In the genomic region with DNA sequence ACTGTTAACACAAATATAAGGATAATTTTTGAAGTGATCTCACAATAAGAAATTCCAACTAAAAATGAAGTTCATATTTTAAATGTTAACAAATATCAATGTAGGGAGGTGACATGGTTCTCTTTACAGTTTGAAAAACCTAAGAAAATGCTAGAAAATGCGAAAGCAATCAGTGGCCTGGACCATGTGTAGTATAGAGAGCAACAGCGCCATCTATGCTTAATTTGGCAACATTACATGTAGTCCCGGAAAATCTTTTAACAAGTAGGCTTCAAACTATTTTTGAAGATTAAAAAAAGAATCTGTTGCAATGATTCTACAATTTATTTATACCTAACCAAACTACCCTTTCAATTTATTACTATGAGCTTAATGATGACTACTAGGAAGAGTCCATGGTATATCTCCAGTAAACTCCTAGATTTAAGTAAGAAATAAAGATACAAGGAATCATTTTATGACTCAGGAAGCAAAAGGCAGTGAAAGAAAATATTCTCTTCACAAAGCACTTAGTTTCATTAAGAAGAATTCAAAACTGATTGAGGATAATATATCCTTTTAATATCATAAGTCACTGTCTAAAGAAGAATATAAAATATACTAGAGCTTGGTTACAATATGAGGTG, we compare ENCODE assay signal across 8 cellular contexts. TPM values are rescaled to one million over a fixed set of nuclear protein-coding genes. Genes with fewer than 3 reads are reported as not detected.
DNase-seq lines count a peak whose midpoint lies in the region; ATAC-seq, FAIRE-seq and TF ChIP-seq lines count a peak whose summit lies in the region.

No MANE protein-coding gene starts in this region.

- intact Hi-C loops in CD14-positive monocyte (cut with micrococcal nuclease), result loop anchor here (2.0 to 10.0 kb wide), 6 partner anchors 45 to 955 kb away; no protein-coding TSS in a partner anchor
- intact Hi-C loops in mammary epithelial cell (cut with micrococcal nuclease), result loop anchor here (1.0 to 5.0 kb wide), 4 partner anchors 170 to 957 kb away; partner anchors contain the start of gene HDAC4

- H3K79me2 ChIP-seq in mammary epithelial cell (ENCODE audit: insufficient read depth, low read length) (peaks cover 3% of the 10 kb centered on the region), keratinocyte (ENCODE audit: control insufficient read depth, insufficient read depth, low read length) (no peaks in the 10 kb centered on the region)

- TF ChIP-seq CTCF in CD14-positive monocyte (IDR thresholded peaks at IDR 0.05), result peak; percentile 85
- TF ChIP-seq CTCF in mammary epithelial cell (conservative IDR thresholded peaks at IDR 0.05 in 1 of 2, IDR thresholded peaks at IDR 0.05 in 1 of 2; ENCODE audit: extremely low read depth in 1 of 2, insufficient read depth in 1 of 2, low read depth in 1 of 2, low read length in 2 of 2), result peak; percentile 72 to 74
- peak in 2 of 3 experiments; percentile 62 to 65 for TF ChIP-seq CTCF in keratinocyte (optimal IDR thresholded peaks at IDR 0.05 in 1 of 3, IDR thresholded peaks at IDR 0.05 in 1 of 3, conservative IDR thresholded peaks at IDR 0.05 in 1 of 3; ENCODE audit: extremely low read depth in 1 of 3, insufficient read depth in 2 of 3, low read length in 3 of 3)

- H3K9ac ChIP-seq in mammary epithelial cell (ENCODE audit: insufficient read depth, low read length) (no peak overlapping the region), keratinocyte (ENCODE audit: control insufficient read depth, extremely low read depth, insufficient read depth, low read length) (no peak overlapping the region)

- CTCF ChIA-PET in mammary epithelial cell (lab: Charles Lee; ENCODE audit: low non-redundant PET), result no interaction called here

- H3K9me3 ChIP-seq in mammary epithelial cell (replicated peaks; ENCODE audit: insufficient read depth, low read length) (no peaks in the 10 kb centered on the region), keratinocyte (ENCODE audit: control insufficient read depth, low read depth, low read length) (no peaks in the 10 kb centered on the region)

- no peak overlapping the region for H3K4me3 Mint-ChIP-seq in CD14-positive monocyte

- no peak overlapping the region for H3K4me2 ChIP-seq in mammary epithelial cell (ENCODE audit: insufficient read depth, low read depth, low read length)
- no peak overlapping the region for H3K4me2 ChIP-seq in keratinocyte (ENCODE audit: control insufficient read depth, extremely low read depth, insufficient read depth, low read depth, low read length)

- H3K27me3 ChIP-seq in mammary epithelial cell (ENCODE audit: insufficient read depth, low read length), result no peaks in the 10 kb centered on the region
- H3K27me3 ChIP-seq in keratinocyte (ENCODE audit: control insufficient read depth, extremely low read depth, insufficient read depth, low read length), result no peaks in the 10 kb centered on the region

- H3K27me3 Mint-ChIP-seq in CD14-positive monocyte (ENCODE audit: low read depth in 3 of 3), result no peaks in the 10 kb centered on the region

- H3K9me3 Mint-ChIP-seq in CD14-positive monocyte, result peaks cover 0 to 3% (median 0%) of the 10 kb centered on the region in 7 donors

- H2AFZ ChIP-seq in mammary epithelial cell (ENCODE audit: low read depth, low read length) (no peak overlapping the region), keratinocyte (ENCODE audit: control insufficient read depth, low read length) (no peak overlapping the region)

- dilution Hi-C loops in mammary epithelial cell (cut with HindIII; ENCODE audit: low sequenced_read_pairs) (no loop called here), keratinocyte (cut with MboI; ENCODE audit: extremely low pct_ligation_motif_present, low sequenced_read_pairs) (no loop called here)

- no TSS peak for BruUV-seq in mammary epithelial cell (replicated peaks; lab: Mats Ljungman, UMichigan)

- H3K4me3 ChIP-seq in mammary epithelial cell (replicated peaks in 1 of 3; ENCODE audit: insufficient read depth in 1 of 3, low read depth in 2 of 3, low read length in 3 of 3) (no peak overlapping the region), keratinocyte (ENCODE audit: control insufficient read depth in 2 of 3, extremely low read depth in 1 of 3, insufficient read depth in 2 of 3, low read depth in 1 of 3, low read length in 3 of 3) (no peak overlapping the region)

- no peaks in the 10 kb centered on the region for H4K20me1 ChIP-seq in mammary epithelial cell (ENCODE audit: insufficient read depth, low read length)
- no peaks in the 10 kb centered on the region for H4K20me1 ChIP-seq in keratinocyte (ENCODE audit: control insufficient read depth, extremely low read depth, insufficient read depth, low read length)

- H3K36me3 ChIP-seq in mammary epithelial cell (ENCODE audit: insufficient read depth, low read length) (peaks cover 10% of the 10 kb centered on the region), keratinocyte (ENCODE audit: control insufficient read depth in 2 of 2, extremely low read depth in 1 of 2, insufficient read depth in 2 of 2, low read length in 2 of 2) (peaks cover 17 to 33% of the 10 kb centered on the region in 2 experiments)

- H3K27ac Mint-ChIP-seq in CD14-positive monocyte, result no peak overlapping the region

- H3K4me1 ChIP-seq in mammary epithelial cell (ENCODE audit: insufficient read depth, low read length) (no peaks in the 10 kb centered on the region), keratinocyte (ENCODE audit: control insufficient read depth, extremely low read depth, insufficient read depth, low read length) (no peaks in the 10 kb centered on the region)

- peaks cover 77 to 79% of the 10 kb centered on the region in 2 donors for H3K36me3 Mint-ChIP-seq in CD14-positive monocyte

- ATAC-seq in HG03097 (IDR thresholded peaks at IDR 0.05; ENCODE audit: low FRiP score, unreplicated experiment), result no peak
- no peak for ATAC-seq in HG03565 (IDR thresholded peaks at IDR 0.05; ENCODE audit: unreplicated experiment)

- no peak overlapping the region for H3K27ac ChIP-seq in mammary epithelial cell (ENCODE audit: insufficient read depth, low read depth, low read length)
- H3K27ac ChIP-seq in keratinocyte (ENCODE audit: control insufficient read depth, insufficient read depth, low read length), result no peak overlapping the region
- peak overlapping the region; percentile 63 for H3K27ac ChIP-seq in temporal lobe (ENCODE audit: low read depth, low read length)

- no peak for TF ChIP-seq POLR2A in H54 (IDR thresholded peaks at IDR 0.05; ENCODE audit: low read depth, low read length)

- no peaks in the 10 kb centered on the region for H3K4me1 Mint-ChIP-seq in CD14-positive monocyte

- no peaks in the 10 kb centered on the region for H3K9me1 ChIP-seq in keratinocyte (ENCODE audit: control insufficient read depth, extremely low read depth, insufficient read depth, low read length)

- in situ Hi-C loops in mammary epithelial cell (cut with MboI; ENCODE audit: low sequenced_read_pairs in 2 of 2), result loop anchor here in 1 of 2 donors (25.0 kb wide), 1 partner anchor 955 kb away; no protein-coding TSS in a partner anchor

- no peak for FAIRE-seq in H54 (lab: Jason Lieb, UNC)
- peak; percentile 9 for FAIRE-seq in keratinocyte (lab: Jason Lieb, UNC)

- DNase-seq in CD14-positive monocyte (ENCODE audit: low spot score) (no peak), H54 (ENCODE audit: insufficient read length, low spot score) (peak; percentile 18), NCI-H774 (lab: John Stamatoyannopoulos, UW) (peak; percentile 5), mammary epithelial cell (peak; percentile 14), keratinocyte (ENCODE audit: low read depth, low spot score) (peak; percentile 21)

- 6% methylated on average over 3 of the region's 3 CpGs for WGBS in mammary epithelial cell (ENCODE audit: low coverage, missing lambda C conversion rate)

RNA-seq across cellular contexts. Expression of gene NDUFA10, which starts 33.3 kb away (rescaled TPM):
- polyA plus RNA-seq in CD14-positive monocyte (100 to 1,000 TPM; 111 to 118 TPM), mammary epithelial cell (119 TPM), keratinocyte (114 to 129 TPM (median 127 TPM) in 3 replicates)
- total RNA-seq in mammary epithelial cell (100 to 1,000 TPM in 1 of 2 donors, 10 to 100 TPM in 1; 75.2 to 127 TPM), temporal lobe (67.6 TPM)
- polyA minus RNA-seq in mammary epithelial cell (72.8 TPM), keratinocyte (84.8 to 119 TPM (median 109 TPM) in 3 replicates)
- 220 TPM for polyA plus RNA-seq in keratinocyte (2011; ENCODE audit: low read depth)
- polyA plus RNA-seq in keratinocyte (2011; cell fraction: cytosol; rRNA removed), result 101 and 107 TPM in 2 replicates
- 112 and 117 TPM in 2 replicates for polyA plus RNA-seq in keratinocyte (2011; cell fraction: nucleus; rRNA removed)
- 101 and 114 TPM in 2 replicates for polyA plus RNA-seq in keratinocyte (2012; ENCODE audit: low replicate concordance)
- 62.2 TPM for polyA minus RNA-seq in keratinocyte (2011; cell fraction: cytosol; rRNA and poly(A)+ RNA removed)
- polyA minus RNA-seq in keratinocyte (2011; cell fraction: nucleus; rRNA and poly(A)+ RNA removed), result 24.8 and 48.1 TPM in 2 replicates

RNA-seq across cellular contexts. Expression of gene OR6B2, which starts 38.4 kb away (rescaled TPM):
- polyA plus RNA-seq in CD14-positive monocyte (not detected), mammary epithelial cell (not detected), keratinocyte (not detected in 3 replicates)
- total RNA-seq in mammary epithelial cell (not detected), temporal lobe (not detected)
- polyA minus RNA-seq in mammary epithelial cell (not detected), keratinocyte (not detected in 3 replicates)
- polyA plus RNA-seq in keratinocyte (2011; ENCODE audit: low read depth), result not detected
- polyA plus RNA-seq in keratinocyte (2011; cell fraction: cytosol; rRNA removed), result not detected in 2 replicates
- not detected in 2 replicates for polyA plus RNA-seq in keratinocyte (2011; cell fraction: nucleus; rRNA removed)
- not detected in 2 replicates for polyA plus RNA-seq in keratinocyte (2012; ENCODE audit: low replicate concordance)
- polyA minus RNA-seq in keratinocyte (2011; cell fraction: cytosol; rRNA and poly(A)+ RNA removed), result not detected
- not detected in 2 replicates for polyA minus RNA-seq in keratinocyte (2011; cell fraction: nucleus; rRNA and poly(A)+ RNA removed)
